9 cellular contexts compared by ENCODE assay signal in the genomic region with DNA sequence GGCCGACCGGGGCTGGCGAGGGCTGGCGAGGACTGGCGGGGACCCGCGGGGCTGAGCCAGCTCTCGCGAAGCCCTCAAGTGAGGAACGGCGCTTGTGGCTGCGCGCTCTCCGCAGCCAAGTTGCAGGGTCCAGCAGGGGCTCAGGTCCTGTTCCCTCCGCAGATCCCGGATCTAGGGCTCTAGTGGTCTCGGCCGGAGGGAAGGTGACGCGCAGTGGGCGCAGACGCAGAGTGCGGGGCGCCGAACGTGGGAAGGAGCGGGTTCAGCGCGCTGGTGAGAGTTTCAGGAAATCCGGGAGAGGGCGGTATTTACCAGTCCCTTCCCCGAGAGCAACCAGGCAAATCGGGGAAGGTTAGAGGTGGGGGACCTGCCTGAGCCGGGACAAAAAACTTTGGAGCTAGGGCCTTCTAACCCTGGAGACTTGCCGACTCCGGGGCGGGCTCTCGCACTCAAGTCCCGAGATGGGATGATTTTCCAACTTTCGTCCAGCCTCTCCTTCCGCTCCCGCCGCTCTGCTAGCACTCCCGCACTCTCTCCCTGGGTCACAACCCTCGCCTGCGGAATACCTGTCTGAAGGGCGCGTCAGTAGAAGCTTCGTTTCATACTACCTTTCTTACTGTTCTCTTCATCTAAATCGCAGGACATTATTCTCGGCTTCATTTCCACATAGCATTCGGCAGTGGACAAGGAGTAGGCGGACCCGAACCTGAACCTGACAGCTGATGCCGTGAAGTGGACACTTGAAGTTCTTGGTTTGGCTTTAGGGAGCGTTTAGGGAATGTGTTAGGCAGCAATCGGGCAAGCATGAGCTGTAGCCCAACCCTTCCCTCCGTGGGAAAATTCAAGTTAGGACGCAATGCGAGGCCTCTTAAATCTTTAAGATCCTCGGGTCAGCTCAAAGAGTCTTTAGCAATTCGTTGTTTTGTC. TPM values are rescaled to one million over a fixed set of nuclear protein-coding genes. Genes with fewer than 3 reads are reported as not detected.
A peak's percentile ranks its signal among the peaks of the same experiment; 100 is the strongest.
DNase-seq lines count a peak whose midpoint lies in the region; ATAC-seq and TF ChIP-seq lines count a peak whose summit lies in the region.
"Had no signal": no experiment of that assay in that cellular context is flagged by ENCODE, and none has a peak within 500 bp of the region (broad histone marks: within the 10 kb centered on the region; RNA-seq: fewer than 3 reads in every experiment).

No MANE protein-coding gene starts in this region.

- H3K27me3 Mint-ChIP-seq in Caco-2 (ENCODE audit: insufficient read depth, unreplicated experiment) = no peaks in the 10 kb centered on the region
- peaks cover 66% of the 10 kb centered on the region for H3K27me3 Mint-ChIP-seq in activated CD8-positive, alpha-beta memory T cell treated with anti-CD3 and anti-CD28 coated beads, Interleukin-2, amount 10 ng/mL, durations not matched to agents 7 days and 5 days

- no peaks in the 10 kb centered on the region for H3K9me3 Mint-ChIP-seq in Caco-2 (ENCODE audit: unreplicated experiment)
- H3K9me3 Mint-ChIP-seq in activated CD8-positive, alpha-beta memory T cell treated with anti-CD3 and anti-CD28 coated beads, Interleukin-2, amount 10 ng/mL, durations not matched to agents 7 days and 5 days (ENCODE audit: low read depth) = no peaks in the 10 kb centered on the region

- no peaks in the 10 kb centered on the region for H3K36me3 Mint-ChIP-seq in Caco-2 (ENCODE audit: insufficient read depth, unreplicated experiment)
- peaks cover 2% of the 10 kb centered on the region for H3K36me3 Mint-ChIP-seq in activated CD8-positive, alpha-beta memory T cell treated with anti-CD3 and anti-CD28 coated beads, Interleukin-2, amount 10 ng/mL, durations not matched to agents 7 days and 5 days

- no peak for TF ChIP-seq POLR2A in adrenal gland (IDR thresholded peaks at IDR 0.05)
- no peak for TF ChIP-seq POLR2A in thyroid gland (IDR thresholded peaks at IDR 0.05)

- H3K4me3 Mint-ChIP-seq in Caco-2 (ENCODE audit: unreplicated experiment) = peak overlapping the region; percentile 92
- no peak overlapping the region for H3K4me3 Mint-ChIP-seq in activated CD8-positive, alpha-beta memory T cell treated with anti-CD3 and anti-CD28 coated beads, Interleukin-2, amount 10 ng/mL, durations not matched to agents 7 days and 5 days

- intact Hi-C loops in Caco-2 (cut with micrococcal nuclease; ENCODE audit: unreplicated experiment) (loop anchor here (1.0 to 2.0 kb wide), 3 partner anchors 123 to 502 kb away; no protein-coding TSS in a partner anchor), adrenal gland (cut with DNase I) (loop anchor here in 1 of 2 donors (5.0 kb wide), 1 partner anchor 294 kb away; no protein-coding TSS in a partner anchor), thyroid gland (cut with DNase I) (no loop called here)

- H3K4me1 ChIP-seq in Caco-2 (0 out of 2 replicates have a peak, but pooled peaks cover 4% of the 10 kb centered on the region), adrenal gland (replicated peaks in 1 of 2) (peaks cover 7 to 18% of the 10 kb centered on the region in 2 donors), thyroid gland (peaks cover 14 to 15% of the 10 kb centered on the region in 2 donors)

- H3K27me3 ChIP-seq in Caco-2 (replicated peaks; ENCODE audit: control insufficient read depth, insufficient read depth, low read length) (no peaks in the 10 kb centered on the region; the same call in 1 of the 2 replicates), MG63 (no peaks in the 10 kb centered on the region), adrenal gland (peaks cover 77% of the 10 kb centered on the region), thyroid gland (peaks cover 11% of the 10 kb centered on the region)

- H3K4me1 Mint-ChIP-seq in Caco-2 (ENCODE audit: low read depth, unreplicated experiment) = peaks cover 6% of the 10 kb centered on the region
- H3K4me1 Mint-ChIP-seq in activated CD8-positive, alpha-beta memory T cell treated with anti-CD3 and anti-CD28 coated beads, Interleukin-2, amount 10 ng/mL, durations not matched to agents 7 days and 5 days = no peaks in the 10 kb centered on the region

- no peaks in the 10 kb centered on the region for H3K36me3 ChIP-seq in Caco-2 (ENCODE audit: control insufficient read depth, insufficient read depth, low read length)
- no peaks in the 10 kb centered on the region for H3K36me3 ChIP-seq in MG63
- no peaks in the 10 kb centered on the region for H3K36me3 ChIP-seq in adrenal gland (replicated peaks in 1 of 2)
- no peaks in the 10 kb centered on the region for H3K36me3 ChIP-seq in thyroid gland

- H3K4me3 ChIP-seq in Caco-2 (ENCODE audit: low read depth, low read length) (peak overlapping the region; percentile 59), MG63 (peak overlapping the region; percentile 53), adrenal gland (peak overlapping the region in 1 of 4 donors; percentile 27), thyroid gland (replicated peaks in 1 of 3) (peak overlapping the region; percentile 18 to 43 (median 35))

- H3K27ac ChIP-seq in adrenal gland = no peak overlapping the region
- no peak overlapping the region for H3K27ac ChIP-seq in thyroid gland
- H3K27ac ChIP-seq: epithelial cell of prostate had no signal

- TSS peak; percentile 22 for BruUV-seq in Caco-2 (replicated peaks; lab: Mats Ljungman, UMichigan)

- DNase-seq in Caco-2 (peak; percentile 71 to 81), MG63 (peak; percentile 56), adrenal gland (peak in 2 of 7 donors; percentile 24 to 31), iris pigment epithelial cell (ENCODE audit: low read depth) (peak; percentile 38), thyroid gland (peak; percentile 46 to 52), midbrain (lab: John Stamatoyannopoulos, UW) (no peak), CD1c-positive myeloid dendritic cell (ENCODE audit: extremely low spot score) (no peak)
- no peak for DNase-seq in activated CD8-positive, alpha-beta memory T cell treated with anti-CD3 and anti-CD28 coated beads, Interleukin-2, amount 10 ng/mL, durations not matched to agents 7 days and 5 days

- POLR2A ChIA-PET in Caco-2 (lab: Charles Lee) = interaction anchor here (0.5 to 0.9 kb wide), 2 partner anchors 99 to 294 kb away, joined by 4 to 19 read pairs; no protein-coding TSS in a partner anchor

- peak; percentile 71 to 72 for TF ChIP-seq CTCF in Caco-2 (IDR thresholded peaks at IDR 0.05; ENCODE audit: insufficient read depth in 1 of 2, low read depth in 1 of 2, low read length in 1 of 2, severe bottlenecking in 1 of 2, unreplicated experiment in 1 of 2)
- peak; percentile 12 to 49 (median 43) for TF ChIP-seq CTCF in adrenal gland (IDR thresholded peaks at IDR 0.05)
- TF ChIP-seq CTCF in thyroid gland (IDR thresholded peaks at IDR 0.05) = peak in 4 of 6 experiments; percentile 15 to 47 (median 40)

- peak overlapping the region; percentile 85 for H3K27ac Mint-ChIP-seq in Caco-2 (ENCODE audit: unreplicated experiment)
- H3K27ac Mint-ChIP-seq in activated CD8-positive, alpha-beta memory T cell treated with anti-CD3 and anti-CD28 coated beads, Interleukin-2, amount 10 ng/mL, durations not matched to agents 7 days and 5 days = no peak overlapping the region

- H3K9me3 ChIP-seq in Caco-2 (no peaks in the 10 kb centered on the region), MG63 (no peaks in the 10 kb centered on the region), adrenal gland (replicated peaks in 1 of 3) (no peaks in the 10 kb centered on the region), thyroid gland (no peaks in the 10 kb centered on the region)

- CTCF ChIA-PET in Caco-2 (lab: Charles Lee) = interaction anchor here (0.5 to 2.7 kb wide), 24 partner anchors 8 to 549 kb away, joined by 3 to 69 read pairs (median 4); a partner anchor contains a TSS
- CTCF ChIA-PET in activated CD8-positive, alpha-beta memory T cell treated with anti-CD3 and anti-CD28 coated beads, Interleukin-2, amount 10 ng/mL, durations not matched to agents 7 days and 5 days (lab: Charles Lee) = no interaction called here

- no peak for ATAC-seq in activated CD8-positive, alpha-beta memory T cell treated with anti-CD3 and anti-CD28 coated beads, Interleukin-2, amount 10 ng/mL, durations not matched to agents 7 days and 5 days

- 4 to 13% (median 5%) methylated on average over 31 to 62 of the region's 62 CpGs for WGBS in adrenal gland, 4 donors
- 9 to 10% methylated on average over 29 to 38 of the region's 62 CpGs for WGBS in thyroid gland, 2 donors

RNA-seq across cellular contexts. Expression of a gene that starts 13.6 kb away (rescaled TPM):
- total RNA-seq in Caco-2 (2022) (6.9 and 7.2 TPM in 2 replicates), adrenal gland (not detected), thyroid gland (10 to 100 TPM in 1 of 4 donors, 1 to 10 TPM in 2, under 1 TPM in 1; 0.81 to 11.4 (median 3.0) TPM)
- 0.99 and 1.2 TPM in 2 replicates for total RNA-seq in MG63 (2014; rRNA removed; shearing (Covaris generic); ENCODE audit: low replicate concordance)
- under 1 TPM in 2 of 3 donors, not detected in 1; under 0.01 to 0.04 TPM for polyA plus RNA-seq in adrenal gland
- not detected for total RNA-seq in activated CD8-positive, alpha-beta memory T cell treated with anti-CD3 and anti-CD28 coated beads, Interleukin-2, amount 10 ng/mL, durations not matched to agents 7 days and 5 days

Comparison
In these comparisons a context has a peak if more than half of its experiments do, and no peak if none do; other contexts are left out.
1. DNase-seq: peak in Caco-2 (2 of 2), MG63 (single experiment), iris pigment epithelial cell (single experiment) and thyroid gland (2 of 2); none in activated CD8-positive, alpha-beta memory T cell treated with anti-CD3 and anti-CD28 coated beads, Interleukin-2, amount 10 ng/mL, durations not matched to agents 7 days and 5 days (single experiment), midbrain (single experiment) and CD1c-positive myeloid dendritic cell (single experiment).
2. Peak in every context shown above with its lines, with median percentiles within 50 percentile points of each other: CTCF ChIP-seq.